ENCODE assay signal across 1 cellular context in the genomic region with DNA sequence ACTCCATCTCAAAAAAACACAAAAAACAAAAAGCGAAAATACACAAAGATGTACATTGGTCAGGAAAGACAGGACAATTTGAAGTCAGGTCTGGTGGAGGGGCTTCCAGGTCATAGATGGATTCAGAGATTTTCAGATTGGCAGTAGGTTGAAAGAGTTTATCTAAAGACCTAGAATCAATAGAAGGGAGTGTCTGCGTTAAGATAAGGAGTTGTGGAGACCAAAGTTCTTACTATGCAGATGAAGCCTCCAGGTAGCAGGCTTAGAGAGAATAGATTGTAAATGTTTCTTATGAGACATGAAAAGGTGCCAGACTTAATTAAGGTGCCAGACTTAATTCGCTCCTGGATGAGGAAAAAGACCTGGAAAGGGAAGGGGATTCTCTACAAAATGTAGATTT.
A peak's percentile ranks its signal among the peaks of the same experiment; 100 is the strongest.
TF ChIP-seq lines count a peak whose summit lies in the region.

No MANE protein-coding gene starts in this region.

TF ChIP-seq in HepG2, 621 proteins besides CTCF, POLR2A, EP300 and RAD21:
- TF ChIP-seq SOX6 (IDR thresholded peaks at IDR 0.05) (no peak), SOX6 (CRISPR knock-in tag; IDR thresholded peaks at IDR 0.05) (no peak), ZNF317 (CRISPR knock-in tag; IDR thresholded peaks at IDR 0.05) (no peak), ZKSCAN8 (CRISPR knock-in tag; IDR thresholded peaks at IDR 0.05; ENCODE audit: borderline replicate concordance) (no peak), ZEB1 (IDR thresholded peaks at IDR 0.05; ENCODE audit: insufficient replicate concordance, low read depth) (no peak), RCOR2 (CRISPR knock-in tag; IDR thresholded peaks at IDR 0.05) (no peak), NONO (IDR thresholded peaks at IDR 0.05) (no peak), NONO (CRISPR knock-in tag; conservative IDR thresholded peaks at IDR 0.05) (no peak), ZBTB20 (CRISPR knock-in tag; IDR thresholded peaks at IDR 0.05; ENCODE audit: borderline replicate concordance, low read depth) (no peak), EZH2 (conservative IDR thresholded peaks at IDR 0.05; ENCODE audit: low read depth, low read length) (no peak), ONECUT2 (CRISPR knock-in tag; IDR thresholded peaks at IDR 0.05) (peak; percentile 72), ZNF331 (CRISPR knock-in tag; IDR thresholded peaks at IDR 0.05) (no peak), MIER3 (CRISPR knock-in tag; IDR thresholded peaks at IDR 0.05; ENCODE audit: borderline replicate concordance) (no peak), HNF4A (CRISPR knock-in tag; IDR thresholded peaks at IDR 0.05) (peak; percentile 35), KMT2B (CRISPR knock-in tag; IDR thresholded peaks at IDR 0.05) (no peak)
- TF ChIP-seq, protein P1, sequence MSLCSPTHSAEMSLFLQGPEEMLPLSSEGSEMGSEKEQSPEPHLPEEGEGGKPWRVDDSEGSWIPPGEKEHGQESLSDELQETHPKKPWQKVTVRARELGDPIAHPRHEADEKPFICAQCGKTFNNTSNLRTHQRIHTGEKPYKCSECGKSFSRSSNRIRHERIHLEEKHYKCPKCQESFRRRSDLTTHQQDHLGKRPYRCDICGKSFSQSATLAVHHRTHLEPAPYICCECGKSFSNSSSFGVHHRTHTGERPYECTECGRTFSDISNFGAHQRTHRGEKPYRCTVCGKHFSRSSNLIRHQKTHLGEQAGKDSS (CRISPR knock-in tag; IDR thresholded peaks at IDR 0.05; ENCODE audit: borderline replicate concordance, low read depth) = no peak
- TF ChIP-seq, protein P2, sequence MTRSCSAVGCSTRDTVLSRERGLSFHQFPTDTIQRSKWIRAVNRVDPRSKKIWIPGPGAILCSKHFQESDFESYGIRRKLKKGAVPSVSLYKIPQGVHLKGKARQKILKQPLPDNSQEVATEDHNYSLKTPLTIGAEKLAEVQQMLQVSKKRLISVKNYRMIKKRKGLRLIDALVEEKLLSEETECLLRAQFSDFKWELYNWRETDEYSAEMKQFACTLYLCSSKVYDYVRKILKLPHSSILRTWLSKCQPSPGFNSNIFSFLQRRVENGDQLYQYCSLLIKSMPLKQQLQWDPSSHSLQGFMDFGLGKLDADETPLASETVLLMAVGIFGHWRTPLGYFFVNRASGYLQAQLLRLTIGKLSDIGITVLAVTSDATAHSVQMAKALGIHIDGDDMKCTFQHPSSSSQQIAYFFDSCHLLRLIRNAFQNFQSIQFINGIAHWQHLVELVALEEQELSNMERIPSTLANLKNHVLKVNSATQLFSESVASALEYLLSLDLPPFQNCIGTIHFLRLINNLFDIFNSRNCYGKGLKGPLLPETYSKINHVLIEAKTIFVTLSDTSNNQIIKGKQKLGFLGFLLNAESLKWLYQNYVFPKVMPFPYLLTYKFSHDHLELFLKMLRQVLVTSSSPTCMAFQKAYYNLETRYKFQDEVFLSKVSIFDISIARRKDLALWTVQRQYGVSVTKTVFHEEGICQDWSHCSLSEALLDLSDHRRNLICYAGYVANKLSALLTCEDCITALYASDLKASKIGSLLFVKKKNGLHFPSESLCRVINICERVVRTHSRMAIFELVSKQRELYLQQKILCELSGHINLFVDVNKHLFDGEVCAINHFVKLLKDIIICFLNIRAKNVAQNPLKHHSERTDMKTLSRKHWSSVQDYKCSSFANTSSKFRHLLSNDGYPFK (CRISPR knock-in tag; IDR thresholded peaks at IDR 0.05; ENCODE audit: borderline replicate concordance) = no peak
- TF ChIP-seq, protein P3, sequence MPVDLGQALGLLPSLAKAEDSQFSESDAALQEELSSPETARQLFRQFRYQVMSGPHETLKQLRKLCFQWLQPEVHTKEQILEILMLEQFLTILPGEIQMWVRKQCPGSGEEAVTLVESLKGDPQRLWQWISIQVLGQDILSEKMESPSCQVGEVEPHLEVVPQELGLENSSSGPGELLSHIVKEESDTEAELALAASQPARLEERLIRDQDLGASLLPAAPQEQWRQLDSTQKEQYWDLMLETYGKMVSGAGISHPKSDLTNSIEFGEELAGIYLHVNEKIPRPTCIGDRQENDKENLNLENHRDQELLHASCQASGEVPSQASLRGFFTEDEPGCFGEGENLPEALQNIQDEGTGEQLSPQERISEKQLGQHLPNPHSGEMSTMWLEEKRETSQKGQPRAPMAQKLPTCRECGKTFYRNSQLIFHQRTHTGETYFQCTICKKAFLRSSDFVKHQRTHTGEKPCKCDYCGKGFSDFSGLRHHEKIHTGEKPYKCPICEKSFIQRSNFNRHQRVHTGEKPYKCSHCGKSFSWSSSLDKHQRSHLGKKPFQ (CRISPR knock-in tag; IDR thresholded peaks at IDR 0.05; ENCODE audit: insufficient replicate concordance) = no peak
